Comparison of ENCODE assay signal across 16 cellular contexts in the genomic region with DNA sequence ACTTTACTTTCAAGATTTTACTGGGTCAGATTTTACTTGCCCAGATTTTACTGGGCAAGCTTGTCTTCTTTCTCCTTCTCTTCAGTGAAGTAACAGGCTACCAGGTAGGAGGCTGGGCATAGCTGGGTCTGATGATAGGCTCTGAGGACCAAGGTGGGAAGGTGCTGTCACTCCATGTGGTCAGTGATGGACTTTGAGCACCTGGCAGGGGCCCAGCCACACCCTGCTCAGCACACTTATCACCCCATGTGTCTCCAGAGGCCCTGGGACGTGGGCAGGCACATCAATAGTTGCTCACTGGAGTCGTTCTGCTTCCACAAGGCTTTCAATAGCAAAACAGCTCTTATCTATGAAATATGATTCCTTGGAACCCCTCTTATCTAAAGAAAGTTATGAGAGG.
DNase-seq lines count a peak whose midpoint lies in the region; ATAC-seq lines count a peak whose summit lies in the region.
"Had no signal": no experiment of that assay in that cellular context is flagged by ENCODE, and none has a peak within 500 bp of the region (broad histone marks: within the 10 kb centered on the region; RNA-seq: fewer than 3 reads in every experiment).

No MANE protein-coding gene starts in this region.

- peak; percentile 7 for DNase-seq in SW480 (ENCODE audit: low spot score)
- DNase-seq in islet precursor cell: peak; percentile 34
- DNase-seq in mucosa of gallbladder (ENCODE audit: low spot score): peak; percentile 72
- DNase-seq in DMS79 treated with DMSO at 0.1 percent for 48 hours (lab: John Stamatoyannopoulos, UW): no peak
- no peak for DNase-seq in stimulated activated naive CD8-positive, alpha-beta T cell treated with anti-CD3 and anti-CD28 coated beads, Interleukin-15, Interleukin-2, amounts not matched to agents 100 U/mL and 50 U/mL, for 24 hours
- DNase-seq: AML-193; Caco-2; Calu3; CD4-positive, alpha-beta T cell; CD8-positive, alpha-beta T cell; DND-41; EL; GDM1 had no signal

- ATAC-seq in stimulated activated naive CD8-positive, alpha-beta T cell treated with anti-CD3 and anti-CD28 coated beads, Interleukin-15, Interleukin-2, amounts not matched to agents 100 U/mL and 50 U/mL, for 24 hours: no peak
- ATAC-seq in HG03045 (IDR thresholded peaks at IDR 0.05; ENCODE audit: unreplicated experiment): no peak
- ATAC-seq: A549; CD8-positive, alpha-beta T cell; GM12878 had no signal

Comparison
In these comparisons a context has a peak if more than half of its experiments do, and no peak if none do; other contexts are left out.
1. DNase-seq: peak in SW480 (single experiment), islet precursor cell (single experiment) and mucosa of gallbladder (single experiment); none in DMS79 treated with DMSO at 0.1 percent for 48 hours (single experiment) and stimulated activated naive CD8-positive, alpha-beta T cell treated with anti-CD3 and anti-CD28 coated beads, Interleukin-15, Interleukin-2, amounts not matched to agents 100 U/mL and 50 U/mL, for 24 hours (single experiment).